ENCODE assay signal across 2 cellular contexts in the genomic region with DNA sequence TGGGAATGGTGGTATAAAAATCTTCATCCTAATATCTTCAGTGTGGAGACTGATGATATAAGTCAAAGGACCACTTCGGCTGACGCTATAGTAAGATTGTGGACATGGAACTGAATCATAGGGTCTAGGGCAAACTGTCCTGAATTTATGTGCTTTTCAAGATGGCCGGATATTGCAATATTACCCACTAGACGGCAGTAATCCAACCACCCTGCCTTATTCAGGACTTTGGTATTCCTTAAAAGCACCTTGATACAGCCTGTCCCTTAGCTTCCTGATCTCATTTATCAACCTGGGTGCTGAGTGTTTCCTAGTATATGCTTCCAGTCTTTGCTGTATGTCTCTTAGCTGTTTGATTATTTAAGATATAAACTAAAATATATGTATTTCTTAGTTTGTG.
TF ChIP-seq lines count a peak whose summit lies in the region.

No MANE protein-coding gene starts in this region.

TF ChIP-seq in SK-N-SH treated with all-trans-retinoic acid at 6 μM for 48 hours, 23 proteins besides CTCF, POLR2A, EP300 and RAD21 (continued from another document):
- TF ChIP-seq, protein P1, sequence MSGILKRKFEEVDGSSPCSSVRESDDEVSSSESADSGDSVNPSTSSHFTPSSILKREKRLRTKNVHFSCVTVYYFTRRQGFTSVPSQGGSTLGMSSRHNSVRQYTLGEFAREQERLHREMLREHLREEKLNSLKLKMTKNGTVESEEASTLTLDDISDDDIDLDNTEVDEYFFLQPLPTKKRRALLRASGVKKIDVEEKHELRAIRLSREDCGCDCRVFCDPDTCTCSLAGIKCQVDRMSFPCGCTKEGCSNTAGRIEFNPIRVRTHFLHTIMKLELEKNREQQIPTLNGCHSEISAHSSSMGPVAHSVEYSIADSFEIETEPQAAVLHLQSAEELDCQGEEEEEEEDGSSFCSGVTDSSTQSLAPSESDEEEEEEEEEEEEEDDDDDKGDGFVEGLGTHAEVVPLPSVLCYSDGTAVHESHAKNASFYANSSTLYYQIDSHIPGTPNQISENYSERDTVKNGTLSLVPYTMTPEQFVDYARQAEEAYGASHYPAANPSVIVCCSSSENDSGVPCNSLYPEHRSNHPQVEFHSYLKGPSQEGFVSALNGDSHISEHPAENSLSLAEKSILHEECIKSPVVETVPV (CRISPR knock-in tag; IDR thresholded peaks at IDR 0.05): no peak
- no peak for TF ChIP-seq ESRRG (CRISPR knock-in tag; IDR thresholded peaks at IDR 0.05)
- no peak for TF ChIP-seq ZNF565 (CRISPR knock-in tag; conservative IDR thresholded peaks at IDR 0.05; ENCODE audit: low read depth)
- no peak for TF ChIP-seq ZC3H10 (CRISPR knock-in tag; IDR thresholded peaks at IDR 0.05)
- TF ChIP-seq ZNF70 (CRISPR knock-in tag; IDR thresholded peaks at IDR 0.05): no peak

TF ChIP-seq in HepG2, 621 proteins besides CTCF, POLR2A, EP300 and RAD21 (continued from another document):
- TF ChIP-seq ZNF713 (CRISPR knock-in tag; IDR thresholded peaks at IDR 0.05) (no peak), ZNF670 (CRISPR knock-in tag; IDR thresholded peaks at IDR 0.05; ENCODE audit: borderline replicate concordance) (no peak), SP5 (CRISPR knock-in tag; IDR thresholded peaks at IDR 0.05; ENCODE audit: borderline replicate concordance, low read depth) (no peak), SRSF4 (IDR thresholded peaks at IDR 0.05; ENCODE audit: low read depth, low read length, poor library complexity, severe bottlenecking) (no peak), KDM4B (CRISPR knock-in tag; IDR thresholded peaks at IDR 0.05) (no peak), ZNF30 (CRISPR knock-in tag; IDR thresholded peaks at IDR 0.05) (no peak), ZFYVE20 (CRISPR knock-in tag; IDR thresholded peaks at IDR 0.05; ENCODE audit: borderline replicate concordance, low read depth) (no peak), ZNF292 (CRISPR knock-in tag; IDR thresholded peaks at IDR 0.05; ENCODE audit: borderline replicate concordance, low read depth) (no peak), ZNF234 (CRISPR knock-in tag; conservative IDR thresholded peaks at IDR 0.05) (no peak)
- TF ChIP-seq, protein P2, sequence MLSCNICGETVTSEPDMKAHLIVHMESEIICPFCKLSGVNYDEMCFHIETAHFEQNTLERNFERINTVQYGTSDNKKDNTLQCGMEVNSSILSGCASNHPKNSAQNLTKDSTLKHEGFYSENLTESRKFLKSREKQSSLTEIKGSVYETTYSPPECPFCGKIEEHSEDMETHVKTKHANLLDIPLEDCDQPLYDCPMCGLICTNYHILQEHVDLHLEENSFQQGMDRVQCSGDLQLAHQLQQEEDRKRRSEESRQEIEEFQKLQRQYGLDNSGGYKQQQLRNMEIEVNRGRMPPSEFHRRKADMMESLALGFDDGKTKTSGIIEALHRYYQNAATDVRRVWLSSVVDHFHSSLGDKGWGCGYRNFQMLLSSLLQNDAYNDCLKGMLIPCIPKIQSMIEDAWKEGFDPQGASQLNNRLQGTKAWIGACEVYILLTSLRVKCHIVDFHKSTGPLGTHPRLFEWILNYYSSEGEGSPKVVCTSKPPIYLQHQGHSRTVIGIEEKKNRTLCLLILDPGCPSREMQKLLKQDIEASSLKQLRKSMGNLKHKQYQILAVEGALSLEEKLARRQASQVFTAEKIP (CRISPR knock-in tag; IDR thresholded peaks at IDR 0.05; ENCODE audit: borderline replicate concordance): no peak
- TF ChIP-seq, protein P3, sequence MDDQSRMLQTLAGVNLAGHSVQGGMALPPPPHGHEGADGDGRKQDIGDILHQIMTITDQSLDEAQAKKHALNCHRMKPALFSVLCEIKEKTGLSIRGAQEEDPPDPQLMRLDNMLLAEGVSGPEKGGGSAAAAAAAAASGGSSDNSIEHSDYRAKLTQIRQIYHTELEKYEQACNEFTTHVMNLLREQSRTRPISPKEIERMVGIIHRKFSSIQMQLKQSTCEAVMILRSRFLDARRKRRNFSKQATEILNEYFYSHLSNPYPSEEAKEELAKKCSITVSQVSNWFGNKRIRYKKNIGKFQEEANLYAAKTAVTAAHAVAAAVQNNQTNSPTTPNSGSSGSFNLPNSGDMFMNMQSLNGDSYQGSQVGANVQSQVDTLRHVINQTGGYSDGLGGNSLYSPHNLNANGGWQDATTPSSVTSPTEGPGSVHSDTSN (CRISPR knock-in tag; IDR thresholded peaks at IDR 0.05; ENCODE audit: borderline replicate concordance): no peak
